1 cellular context compared by ENCODE assay signal in genomic region chr20:38649275-38649891, GRCh38.
TF ChIP-seq lines count a peak whose summit lies in the region.

No MANE protein-coding gene starts in this region.

TF ChIP-seq in K562, 482 proteins besides CTCF, POLR2A, EP300 and RAD21 (continued from another document):
- no peak for TF ChIP-seq PATZ1 (CRISPR knock-in tag; IDR thresholded peaks at IDR 0.05; ENCODE audit: borderline replicate concordance)
- TF ChIP-seq, protein P1, sequence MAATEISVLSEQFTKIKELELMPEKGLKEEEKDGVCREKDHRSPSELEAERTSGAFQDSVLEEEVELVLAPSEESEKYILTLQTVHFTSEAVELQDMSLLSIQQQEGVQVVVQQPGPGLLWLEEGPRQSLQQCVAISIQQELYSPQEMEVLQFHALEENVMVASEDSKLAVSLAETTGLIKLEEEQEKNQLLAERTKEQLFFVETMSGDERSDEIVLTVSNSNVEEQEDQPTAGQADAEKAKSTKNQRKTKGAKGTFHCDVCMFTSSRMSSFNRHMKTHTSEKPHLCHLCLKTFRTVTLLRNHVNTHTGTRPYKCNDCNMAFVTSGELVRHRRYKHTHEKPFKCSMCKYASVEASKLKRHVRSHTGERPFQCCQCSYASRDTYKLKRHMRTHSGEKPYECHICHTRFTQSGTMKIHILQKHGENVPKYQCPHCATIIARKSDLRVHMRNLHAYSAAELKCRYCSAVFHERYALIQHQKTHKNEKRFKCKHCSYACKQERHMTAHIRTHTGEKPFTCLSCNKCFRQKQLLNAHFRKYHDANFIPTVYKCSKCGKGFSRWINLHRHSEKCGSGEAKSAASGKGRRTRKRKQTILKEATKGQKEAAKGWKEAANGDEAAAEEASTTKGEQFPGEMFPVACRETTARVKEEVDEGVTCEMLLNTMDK (IDR thresholded peaks at IDR 0.05; ENCODE audit: borderline replicate concordance, insufficient read depth, low read depth, low read length, poor library complexity, severe bottlenecking) = peak; percentile 29
- no peak for TF ChIP-seq ETV1 (tag; conservative IDR thresholded peaks at IDR 0.05; ENCODE audit: low read depth)
- no peak for TF ChIP-seq LEF1 (IDR thresholded peaks at IDR 0.05)
